Comparison of ENCODE assay signal across 10 cellular contexts in the genomic region with DNA sequence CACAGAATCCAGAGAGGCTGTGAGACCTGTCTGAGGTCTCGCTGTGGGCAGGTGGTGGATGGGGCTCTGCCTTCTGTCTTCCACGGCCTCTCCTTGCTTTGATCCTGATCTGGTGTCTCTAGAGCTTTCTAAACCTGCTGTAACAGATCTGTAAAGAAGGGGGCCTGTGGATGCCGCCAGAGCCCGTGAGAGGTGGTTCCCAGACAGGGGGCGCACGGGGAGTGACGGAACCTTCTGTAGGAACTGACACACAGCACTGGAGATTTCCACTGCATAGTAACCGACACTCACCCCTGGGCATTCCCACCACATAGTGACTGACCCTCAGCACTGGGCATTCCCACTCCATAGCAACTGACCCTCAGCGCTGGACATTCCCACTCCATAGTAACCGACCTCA. TPM values are rescaled to one million over a fixed set of nuclear protein-coding genes. Genes with fewer than 3 reads are reported as not detected.
"Had no signal": no experiment of that assay in that cellular context is flagged by ENCODE, and none has a peak within 500 bp of the region (broad histone marks: within the 10 kb centered on the region; RNA-seq: fewer than 3 reads in every experiment).

No MANE protein-coding gene starts in this region.

- H3K4me3 Mint-ChIP-seq: HFFc6 had no signal

- H3K4me3 ChIP-seq: GM23248, HAP-1 had no signal

- DNase-seq: GM23248, GOT3, H7, HFFc6, IMR-90, KBM-7 had no signal

- H2AFZ ChIP-seq: GM23248 had no signal

- FAIRE-seq: HTR-8/SVneo had no signal

- H3K4me1 ChIP-seq: HAP-1 had no signal

- H3K27ac Mint-ChIP-seq: HFFc6 had no signal

- H3K27ac ChIP-seq: GM23248 had no signal

- ATAC-seq: HCT116 had no signal

- H3K36me3 ChIP-seq: HAP-1 had no signal

- H3K9me3 ChIP-seq: HAP-1 had no signal

- H3K9me3 Mint-ChIP-seq: HFFc6 had no signal

- H3K9ac ChIP-seq: GM23248 had no signal

RNA-seq across cellular contexts. Expression of a gene that starts 16.0 kb away (rescaled TPM):
- total RNA-seq: GM23248, H4, HFFc6, IMR-90 had no signal
- polyA plus RNA-seq: GM23248, IMR-90 had no signal
